9 cellular contexts compared by ENCODE assay signal in genomic region chr12:46557539-46558373, GRCh38.
A peak's percentile ranks its signal among the peaks of the same experiment; 100 is the strongest.
DNase-seq lines count a peak whose midpoint lies in the region; TF ChIP-seq lines count a peak whose summit lies in the region.
"Had no signal": no experiment of that assay in that cellular context is flagged by ENCODE, and none has a peak within 500 bp of the region (broad histone marks: within the 10 kb centered on the region; RNA-seq: fewer than 3 reads in every experiment).

No MANE protein-coding gene starts in this region.

- no peaks in the 10 kb centered on the region for H4K20me1 ChIP-seq in MM.1S (ENCODE audit: insufficient read depth, low read length)

- no peaks in the 10 kb centered on the region for H3K36me3 ChIP-seq in SK-N-MC (ENCODE audit: insufficient read depth, low read length)
- H3K36me3 ChIP-seq in subcutaneous abdominal adipose tissue (ENCODE audit: control insufficient read depth in 5 of 5, insufficient read depth in 5 of 5, low read length in 5 of 5), result no peaks in the 10 kb centered on the region
- H3K36me3 ChIP-seq in MM.1S (replicated peaks; ENCODE audit: insufficient read depth, low read length), result no peaks in the 10 kb centered on the region

- peaks cover 38% of the 10 kb centered on the region for H3K4me1 Mint-ChIP-seq in activated CD4-positive, alpha-beta T cell treated with anti-CD3 and anti-CD28 coated beads, Interleukin-2, amount 10 ng/mL, durations not matched to agents 24 days and 14 days

- H3K4me3 ChIP-seq in SK-N-MC, result no peak overlapping the region
- H3K4me3 ChIP-seq in subcutaneous abdominal adipose tissue (ENCODE audit: low read depth in 1 of 5, low read length in 5 of 5), result no peak overlapping the region
- no peak overlapping the region for H3K4me3 ChIP-seq in MM.1S (ENCODE audit: low read length)
- H3K4me3 ChIP-seq: dorsolateral prefrontal cortex had no signal

- H3F3A ChIP-seq in MM.1S (ENCODE audit: insufficient read depth, low read length), result peaks cover 20% of the 10 kb centered on the region

- no peak overlapping the region for H3K4me2 ChIP-seq in MM.1S (ENCODE audit: low read depth, low read length)

- H3K9me3 Mint-ChIP-seq in activated CD4-positive, alpha-beta T cell treated with anti-CD3 and anti-CD28 coated beads, Interleukin-2, amount 10 ng/mL, durations not matched to agents 24 days and 14 days, result peaks cover 23% of the 10 kb centered on the region

- no peaks in the 10 kb centered on the region for H3K79me2 ChIP-seq in MM.1S (ENCODE audit: low read length)

- H3K27me3 Mint-ChIP-seq in activated CD4-positive, alpha-beta T cell treated with anti-CD3 and anti-CD28 coated beads, Interleukin-2, amount 10 ng/mL, durations not matched to agents 24 days and 14 days, result no peaks in the 10 kb centered on the region

- H3K9me3 ChIP-seq in SK-N-MC (ENCODE audit: low read depth, low read length) (no peaks in the 10 kb centered on the region), subcutaneous abdominal adipose tissue (ENCODE audit: control insufficient read depth in 5 of 5, low read length in 5 of 5) (no peaks in the 10 kb centered on the region), MM.1S (replicated peaks; ENCODE audit: insufficient read depth, low read length) (no peaks in the 10 kb centered on the region)

- no peak overlapping the region for H3K4me3 Mint-ChIP-seq in activated CD4-positive, alpha-beta T cell treated with anti-CD3 and anti-CD28 coated beads, Interleukin-2, amount 10 ng/mL, durations not matched to agents 24 days and 14 days

- no peak for DNase-seq in activated CD4-positive, alpha-beta T cell treated with anti-CD3 and anti-CD28 coated beads, Interleukin-2, amount 10 ng/mL, durations not matched to agents 24 days and 14 days
- no peak for DNase-seq in activated CD4-positive, alpha-beta T cell treated with anti-CD3 and anti-CD28 coated beads for 4 hours
- DNase-seq in SK-N-MC (ENCODE audit: low read depth, low spot score) (no peak), fibroblast of gingiva (ENCODE audit: low read depth) (peak; percentile 72), MM.1S (no peak), cerebellar cortex (ENCODE audit: low spot score) (no peak)
- no peak for DNase-seq in activated CD4-positive, alpha-beta T cell treated with anti-CD3 and anti-CD28 coated beads, Interleukin-2, amount 50 U/mL, for 48 hours
- DNase-seq: dorsolateral prefrontal cortex had no signal

- intact Hi-C loops in activated CD4-positive, alpha-beta T cell treated with anti-CD3 and anti-CD28 coated beads, Interleukin-2, amount 10 ng/mL, durations not matched to agents 24 days and 14 days (cut with micrococcal nuclease), result loop anchor here (1.0 to 10.0 kb wide), 3 partner anchors 8 to 1017 kb away; no protein-coding TSS in a partner anchor

- no peaks in the 10 kb centered on the region for H3K9me2 ChIP-seq in MM.1S (replicated peaks; ENCODE audit: insufficient read depth, low read length)

- H3K9ac ChIP-seq in SK-N-MC (ENCODE audit: insufficient read length) (no peak overlapping the region), subcutaneous abdominal adipose tissue (ENCODE audit: low read length in 5 of 5) (no peak overlapping the region), MM.1S (ENCODE audit: low read length) (no peak overlapping the region)

- H3K27me3 ChIP-seq in subcutaneous abdominal adipose tissue (ENCODE audit: control insufficient read depth in 5 of 5, insufficient read depth in 4 of 5, low read length in 5 of 5), result no peaks in the 10 kb centered on the region
- H3K27me3 ChIP-seq in MM.1S (replicated peaks; ENCODE audit: insufficient read depth, low read length), result no peaks in the 10 kb centered on the region
- H3K27me3 ChIP-seq: dorsolateral prefrontal cortex had no signal

- peaks cover 28% of the 10 kb centered on the region for H3K36me3 Mint-ChIP-seq in activated CD4-positive, alpha-beta T cell treated with anti-CD3 and anti-CD28 coated beads, Interleukin-2, amount 10 ng/mL, durations not matched to agents 24 days and 14 days (ENCODE audit: low read depth)

- H3K4me1 ChIP-seq in subcutaneous abdominal adipose tissue (ENCODE audit: control insufficient read depth in 5 of 5, insufficient read depth in 5 of 5, low read length in 5 of 5), result peaks cover 0 to 43% (median 31%) of the 10 kb centered on the region in 5 donors
- H3K4me1 ChIP-seq in MM.1S (ENCODE audit: low read length), result peaks cover 53% of the 10 kb centered on the region

- no peak overlapping the region for H2AFZ ChIP-seq in MM.1S (ENCODE audit: low read length)

- TF ChIP-seq CTCF in MM.1S (IDR thresholded peaks at IDR 0.05; ENCODE audit: low read length), result no peak

- peak overlapping the region; percentile 64 for H3K27ac Mint-ChIP-seq in activated CD4-positive, alpha-beta T cell treated with anti-CD3 and anti-CD28 coated beads, Interleukin-2, amount 10 ng/mL, durations not matched to agents 24 days and 14 days

- H3K27ac ChIP-seq in SK-N-MC, result peak overlapping the region; percentile 99
- H3K27ac ChIP-seq in subcutaneous abdominal adipose tissue (ENCODE audit: low read depth, low read length), result peak overlapping the region; percentile 59
- H3K27ac ChIP-seq in MM.1S (ENCODE audit: low read length), result no peak overlapping the region
- H3K27ac ChIP-seq: dorsolateral prefrontal cortex had no signal
